Comparison of ENCODE assay signal across 8 cellular contexts in the genomic region with DNA sequence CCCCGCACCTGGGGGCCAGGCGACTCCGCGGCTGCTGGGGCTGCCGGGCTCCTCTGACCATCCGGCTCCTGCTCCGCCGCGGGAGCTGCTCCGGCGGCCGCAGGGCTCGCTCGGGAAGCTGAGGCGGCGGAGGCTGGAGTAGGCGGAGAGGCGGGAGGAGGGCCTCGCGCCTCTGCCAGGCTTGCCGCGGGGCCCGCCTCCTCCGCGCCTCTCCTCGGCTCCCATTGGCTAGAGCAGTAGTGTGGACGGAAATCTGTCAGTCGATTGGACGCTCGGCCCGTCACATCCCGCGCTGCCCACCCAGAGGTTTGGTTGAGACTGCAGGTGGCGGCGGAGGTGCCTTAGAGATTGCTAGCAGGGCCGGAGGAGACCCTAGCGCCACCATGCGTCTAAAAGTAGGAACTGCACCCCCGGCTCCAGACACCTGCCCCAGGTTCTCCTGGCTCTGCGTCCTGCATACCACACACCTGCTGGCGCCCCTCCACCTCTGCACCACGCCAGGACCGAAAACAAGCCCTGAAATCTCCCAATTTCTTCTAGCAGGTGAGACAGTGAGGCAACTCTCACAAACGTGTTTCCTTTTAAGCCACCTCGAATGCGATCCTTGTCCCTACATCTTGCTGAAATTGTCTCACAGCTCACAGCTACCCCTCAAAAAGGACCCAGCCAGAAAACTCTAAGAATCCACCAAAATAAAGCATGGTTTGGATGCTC. TPM values are rescaled to one million over a fixed set of nuclear protein-coding genes. Genes with fewer than 3 reads are reported as not detected.
DNase-seq lines count a peak whose midpoint lies in the region; ATAC-seq and TF ChIP-seq lines count a peak whose summit lies in the region.

TSS of gene SCAI (minus strand) at position 152 of the 714 bp plus-strand sequence. CDS start at position 61, 91 bp downstream.

- intact Hi-C loops in dorsolateral prefrontal cortex (cut with DNase I) (loop anchor here (2.0 to 5.0 kb wide), 6 partner anchors 44 to 371 kb away; partner anchors contain the start of genes ARPC5L (in 2 of the 2), GOLGA1 (in 2 of the 2), RPL35 (in 2 of the 2) and HSPA5 (in 1 of the 2)), lower leg skin (cut with DNase I; ENCODE audit: low total_unique reads) (no loop called here)

- H3K4me3 ChIP-seq in dorsolateral prefrontal cortex = peak within 1 kb of the TSS; percentile 33 to 80 (median 68)
- peak within 1 kb of the TSS; percentile 68 for H3K4me3 ChIP-seq in lower leg skin (ENCODE audit: low read depth, poor library complexity, severe bottlenecking)

- peak; percentile 93 to 100 (median 99) for TF ChIP-seq CTCF in dorsolateral prefrontal cortex (IDR thresholded peaks at IDR 0.05 in 54 of 56, conservative IDR thresholded peaks at IDR 0.05 in 2 of 56; ENCODE audit: low read depth in 1 of 56, partially characterized antibody in 56 of 56)
- peak in 2 of 3 donors; percentile 90 to 99 for TF ChIP-seq CTCF in lower leg skin (IDR thresholded peaks at IDR 0.05)

- peak; percentile 98 for ATAC-seq in GM19372 (IDR thresholded peaks at IDR 0.05; ENCODE audit: low read depth, unreplicated experiment)
- ATAC-seq in HG03558 (IDR thresholded peaks at IDR 0.05; ENCODE audit: extremely low read depth, unreplicated experiment) = peak; percentile 94

- no peaks in the 10 kb centered on the region for H3K27me3 ChIP-seq in dorsolateral prefrontal cortex

- peak within 1 kb of the TSS in 42 of 59 donors; percentile 8 to 84 (median 62) for H3K27ac ChIP-seq in dorsolateral prefrontal cortex

- no peak for TF ChIP-seq POLR2A in lower leg skin (IDR thresholded peaks at IDR 0.05)

- DNase-seq in CD1c-positive myeloid dendritic cell (ENCODE audit: extremely low spot score) (peak; percentile 99), NCI-H748 (lab: John Stamatoyannopoulos, UW; ENCODE audit: unreplicated experiment) (peak; percentile 99), dorsolateral prefrontal cortex (peak; percentile 98 to 100 (median 99)), lower leg skin (ENCODE audit: low spot score in 2 of 2) (peak; percentile 99 to 100)
- DNase-seq in activated CD4-positive, alpha-beta T cell treated with anti-CD3 and anti-CD28 coated beads, Interleukin-2, amount 50 U/mL, for 1 hour = peak; percentile 98
- peak; percentile 95 to 98 for DNase-seq in stimulated activated CD4-positive, alpha-beta T cell treated with anti-CD3 and anti-CD28 coated beads, Interleukin-4, amount 100 ng/mL, for 48 hours (ENCODE audit: low read depth in 2 of 2)

- WGBS in lower leg skin, 2 donors = 0 to 1% methylated on average over 29 to 44 of the region's 46 CpGs

RNA-seq across cellular contexts. Expression of gene SCAI, which starts in this region (rescaled TPM):
- 10 to 100 TPM; 19.8 to 73.6 (median 49.9) TPM for total RNA-seq in dorsolateral prefrontal cortex
- total RNA-seq in lower leg skin = 1 to 10 TPM; 2.9 to 9.2 (median 5.8) TPM

Comparison
In these comparisons a context has a peak if more than half of its experiments do, and no peak if none do; other contexts are left out.
1. Peak in every context shown above with its lines: DNase-seq, ATAC-seq, H3K4me3 ChIP-seq and H3K27ac ChIP-seq.